9 cellular contexts compared by ENCODE assay signal in the genomic region with DNA sequence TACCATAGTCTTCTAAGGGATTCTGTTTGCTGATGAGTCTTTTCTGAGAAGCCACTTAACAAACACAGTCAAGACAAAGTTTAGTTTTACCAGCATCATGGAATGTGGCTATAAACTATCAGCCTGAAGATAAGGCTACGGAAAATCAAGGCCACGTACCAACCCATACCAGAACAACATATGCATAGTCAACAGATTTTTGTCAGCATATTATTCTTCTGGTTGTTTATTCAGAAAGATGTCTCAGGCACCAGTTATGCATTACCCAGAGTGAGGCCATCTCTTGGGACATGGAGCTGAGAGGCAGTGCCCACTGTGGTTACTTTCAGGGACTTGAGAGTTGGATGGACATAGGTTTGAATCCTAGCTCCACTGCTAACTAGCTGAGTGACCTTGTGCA.
"Had no signal": no experiment of that assay in that cellular context is flagged by ENCODE, and none has a peak within 500 bp of the region (broad histone marks: within the 10 kb centered on the region; RNA-seq: fewer than 3 reads in every experiment).

No MANE protein-coding gene starts in this region.

- H2AFZ ChIP-seq: GM23248 had no signal

- H3K4me1 ChIP-seq: HAP-1 had no signal

- H3K9me3 ChIP-seq: HAP-1 had no signal

- DNase-seq: GM23248, GOT3, H7, HFFc6, IMR-90, KBM-7 had no signal

- H3K4me3 ChIP-seq: GM23248, HAP-1 had no signal

- ATAC-seq: HCT116 had no signal

- H3K9ac ChIP-seq: GM23248 had no signal

- H3K36me3 ChIP-seq: HAP-1 had no signal

- H3K27ac ChIP-seq: GM23248, HL-60 had no signal
